ENCODE assay signal across 1 cellular context in genomic region chr20:16479666-16480065, GRCh38.
TF ChIP-seq lines count a peak whose summit lies in the region.

No MANE protein-coding gene starts in this region.

TF ChIP-seq in HepG2, 621 proteins besides CTCF, POLR2A, EP300 and RAD21 (continued from another document):
- no peak for TF ChIP-seq ZNF318 (CRISPR knock-in tag; IDR thresholded peaks at IDR 0.05)
- no peak for TF ChIP-seq SNAI1 (CRISPR knock-in tag; IDR thresholded peaks at IDR 0.05; ENCODE audit: borderline replicate concordance)
- no peak for TF ChIP-seq HNF4G (IDR thresholded peaks at IDR 0.05; ENCODE audit: borderline replicate concordance, low read depth, low read length)
- TF ChIP-seq HNF4G (CRISPR knock-in tag; IDR thresholded peaks at IDR 0.05; ENCODE audit: borderline replicate concordance, low read depth) = no peak
- TF ChIP-seq ARID2 (CRISPR knock-in tag; IDR thresholded peaks at IDR 0.05; ENCODE audit: borderline replicate concordance) = no peak
- no peak for TF ChIP-seq U2AF2 (IDR thresholded peaks at IDR 0.05; ENCODE audit: low read depth, low read length)
- no peak for TF ChIP-seq SSRP1 (CRISPR knock-in tag; IDR thresholded peaks at IDR 0.05)
- TF ChIP-seq CEBPG (CRISPR knock-in tag; IDR thresholded peaks at IDR 0.05) = peak; percentile 34; the same call in 1 of the 2 replicates
- TF ChIP-seq LBX2 (CRISPR knock-in tag; IDR thresholded peaks at IDR 0.05; ENCODE audit: borderline replicate concordance) = no peak
- TF ChIP-seq TBX3 (IDR thresholded peaks at IDR 0.05; ENCODE audit: borderline replicate concordance) = peak; percentile 73; the same call in 1 of the 2 replicates
- TF ChIP-seq XRCC5 (optimal IDR thresholded peaks at IDR 0.05; ENCODE audit: low read length) = no peak
- TF ChIP-seq ELF3 (CRISPR knock-in tag; IDR thresholded peaks at IDR 0.05) = no peak
- TF ChIP-seq NR2C2 (CRISPR knock-in tag; IDR thresholded peaks at IDR 0.05; ENCODE audit: borderline replicate concordance) = no peak
- TF ChIP-seq ZC3H4 (CRISPR knock-in tag; IDR thresholded peaks at IDR 0.05; ENCODE audit: borderline replicate concordance) = no peak
- TF ChIP-seq GTF3A (CRISPR knock-in tag; conservative IDR thresholded peaks at IDR 0.05) = no peak
- no peak for TF ChIP-seq KLF15 (CRISPR knock-in tag; IDR thresholded peaks at IDR 0.05; ENCODE audit: borderline replicate concordance)
- TF ChIP-seq NFE2 (CRISPR knock-in tag; IDR thresholded peaks at IDR 0.05) = no peak
- TF ChIP-seq MEIS1 (CRISPR knock-in tag; IDR thresholded peaks at IDR 0.05; ENCODE audit: borderline replicate concordance) = no peak
- no peak for TF ChIP-seq HBP1 (CRISPR knock-in tag; IDR thresholded peaks at IDR 0.05; ENCODE audit: low read depth)
- no peak for TF ChIP-seq ETS1 (CRISPR knock-in tag; IDR thresholded peaks at IDR 0.05)
- TF ChIP-seq RFX5 (IDR thresholded peaks at IDR 0.05; ENCODE audit: low read depth, low read length) = no peak
- no peak for TF ChIP-seq SRSF1 (optimal IDR thresholded peaks at IDR 0.05; ENCODE audit: low read depth, low read length)
- no peak for TF ChIP-seq ZNF564 (CRISPR knock-in tag; IDR thresholded peaks at IDR 0.05)
- no peak for TF ChIP-seq ZSCAN20 (CRISPR knock-in tag; IDR thresholded peaks at IDR 0.05; ENCODE audit: borderline replicate concordance)
- TF ChIP-seq CREBL2 (CRISPR knock-in tag; IDR thresholded peaks at IDR 0.05; ENCODE audit: borderline replicate concordance) = no peak
- no peak for TF ChIP-seq ZNF501 (CRISPR knock-in tag; IDR thresholded peaks at IDR 0.05)
- TF ChIP-seq ZNF354B (CRISPR knock-in tag; IDR thresholded peaks at IDR 0.05) = no peak
- no peak for TF ChIP-seq KAT7 (CRISPR knock-in tag; IDR thresholded peaks at IDR 0.05; ENCODE audit: borderline replicate concordance)
- no peak for TF ChIP-seq TBX2 (CRISPR knock-in tag; IDR thresholded peaks at IDR 0.05; ENCODE audit: borderline replicate concordance)
- no peak for TF ChIP-seq TEAD2 (CRISPR knock-in tag; IDR thresholded peaks at IDR 0.05)
TF ChIP-seq in HepG2: peak in this region for 15.
